5 cellular contexts compared by ENCODE assay signal in the genomic region with DNA sequence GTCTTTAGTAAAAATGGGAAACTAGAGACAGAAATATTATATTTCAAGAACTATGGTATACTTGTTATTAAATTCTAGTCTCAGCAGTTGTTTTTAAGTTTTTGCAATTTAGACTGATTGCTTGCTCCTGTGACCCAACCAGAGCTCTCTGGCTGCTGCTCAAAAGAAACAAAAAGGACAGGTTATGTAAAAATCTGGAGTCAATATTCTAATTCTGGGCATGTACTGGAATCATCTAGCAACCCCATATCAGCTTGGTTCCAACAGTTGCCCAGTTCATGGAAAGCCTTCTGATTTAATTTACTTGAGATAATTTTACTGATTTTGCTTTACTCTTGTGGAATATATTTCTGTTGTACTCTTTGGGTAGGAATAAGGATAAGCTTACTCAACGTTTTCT.
"Had no signal": no experiment of that assay in that cellular context is flagged by ENCODE, and none has a peak within 500 bp of the region (broad histone marks: within the 10 kb centered on the region; RNA-seq: fewer than 3 reads in every experiment).

No MANE protein-coding gene starts in this region.

- DNase-seq: H9, HCEC 1CT, KBM-7 had no signal

- H3K4me3 ChIP-seq: GM23338 had no signal

- H3K36me3 Mint-ChIP-seq: IgD-negative memory B cell had no signal

- ATAC-seq: GM23338 had no signal

- H3K27ac Mint-ChIP-seq: GM23338, H9, IgD-negative memory B cell had no signal

- H3K4me3 Mint-ChIP-seq: GM23338, H9, IgD-negative memory B cell had no signal
